In the genomic region with DNA sequence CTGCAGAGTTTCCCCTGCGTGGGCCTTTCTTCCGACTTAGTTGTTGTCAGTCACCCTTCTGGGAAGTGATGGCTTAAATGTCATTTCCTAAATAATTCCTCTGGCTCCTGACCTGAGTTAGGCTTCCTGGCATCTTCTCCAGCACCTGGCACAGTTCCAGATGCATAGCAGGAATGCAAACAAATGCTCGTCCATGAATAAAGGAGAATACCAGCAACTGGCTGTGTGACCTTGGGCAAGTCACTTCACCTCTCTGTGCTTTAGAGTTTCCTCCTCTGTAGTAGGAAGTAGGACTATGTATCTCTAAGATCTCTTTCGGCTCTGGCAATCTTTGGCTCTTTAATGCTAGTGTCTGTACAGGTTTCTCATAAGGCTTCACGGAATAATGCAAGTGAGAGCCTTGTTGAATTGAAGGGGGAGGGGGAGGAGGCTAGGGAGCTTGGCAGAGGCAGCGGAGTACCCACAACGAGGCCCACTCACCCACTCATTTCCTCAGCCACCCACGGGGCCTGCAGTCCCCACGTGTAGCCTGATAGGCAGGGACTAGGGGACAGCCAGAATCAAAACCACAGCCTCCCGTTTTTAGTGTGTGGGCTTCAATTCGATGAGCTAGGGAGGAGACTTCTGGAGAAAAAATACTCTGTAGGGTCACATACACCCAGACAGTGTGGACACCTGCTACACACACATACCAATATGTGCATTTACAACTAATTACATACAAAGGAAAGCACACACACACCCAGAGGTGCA, we compare ENCODE assay signal across 10 cellular contexts. TPM values are rescaled to one million over a fixed set of nuclear protein-coding genes. Genes with fewer than 3 reads are reported as not detected.
DNase-seq lines count a peak whose midpoint lies in the region; ATAC-seq and TF ChIP-seq lines count a peak whose summit lies in the region.
"Had no signal": no experiment of that assay in that cellular context is flagged by ENCODE, and none has a peak within 500 bp of the region (broad histone marks: within the 10 kb centered on the region; RNA-seq: fewer than 3 reads in every experiment).

No MANE protein-coding gene starts in this region.

- H4K8ac ChIP-seq in neuronal stem cell (ENCODE audit: low read depth, low read length) = no peak overlapping the region

- H3K9me3 ChIP-seq in DND-41 (ENCODE audit: insufficient read depth, low read length, severe bottlenecking) = no peaks in the 10 kb centered on the region
- H3K9me3 ChIP-seq in effector memory CD4-positive, alpha-beta T cell (ENCODE audit: control insufficient read depth, low read length) = no peaks in the 10 kb centered on the region
- no peaks in the 10 kb centered on the region for H3K9me3 ChIP-seq in suprapubic skin
- no peaks in the 10 kb centered on the region for H3K9me3 ChIP-seq in neuronal stem cell (replicated peaks in 1 of 2; ENCODE audit: control insufficient read depth in 2 of 2, insufficient read depth in 1 of 2, low read depth in 1 of 2, low read length in 2 of 2)
- H3K9me3 ChIP-seq: neutrophil had no signal

- no peak overlapping the region for H3K18ac ChIP-seq in neuronal stem cell (ENCODE audit: low read length)

- TF ChIP-seq CTCF in DND-41 (IDR thresholded peaks at IDR 0.05; ENCODE audit: borderline replicate concordance, extremely low read depth, low read length, poor library complexity, severe bottlenecking) (no peak), suprapubic skin (IDR thresholded peaks at IDR 0.05) (no peak), dorsolateral prefrontal cortex (IDR thresholded peaks at IDR 0.05 in 54 of 56, conservative IDR thresholded peaks at IDR 0.05 in 2 of 56; ENCODE audit: low read depth in 1 of 56, partially characterized antibody in 56 of 56) (no peak)

- no peaks in the 10 kb centered on the region for H3K36me3 ChIP-seq in DND-41 (ENCODE audit: insufficient read depth, low read length)
- H3K36me3 ChIP-seq in effector memory CD4-positive, alpha-beta T cell (ENCODE audit: control insufficient read depth, insufficient read depth, low read length) = no peaks in the 10 kb centered on the region
- H3K36me3 ChIP-seq in suprapubic skin = no peaks in the 10 kb centered on the region
- H3K36me3 ChIP-seq in neuronal stem cell (replicated peaks in 1 of 2; ENCODE audit: control insufficient read depth in 2 of 2, insufficient read depth in 2 of 2, low read length in 2 of 2) = no peaks in the 10 kb centered on the region
- H3K36me3 ChIP-seq: neutrophil had no signal

- H3K4me3 ChIP-seq in DND-41 (ENCODE audit: low read depth in 1 of 2, low read length in 2 of 2) (no peak overlapping the region), suprapubic skin (no peak overlapping the region), dorsolateral prefrontal cortex (no peak overlapping the region), neuronal stem cell (ENCODE audit: low read length in 2 of 2) (no peak overlapping the region)
- peak overlapping the region; percentile 1 for H3K4me3 ChIP-seq in effector memory CD4-positive, alpha-beta T cell (ENCODE audit: insufficient read depth, low read depth, low read length, poor library complexity, severe bottlenecking)

- no peak overlapping the region for H2AFZ ChIP-seq in DND-41 (ENCODE audit: low read depth, low read length)
- H2AFZ ChIP-seq in neuronal stem cell (ENCODE audit: low read length) = no peak overlapping the region

- intact Hi-C loops in dorsolateral prefrontal cortex (cut with DNase I) = no loop called here

- no peak overlapping the region for H3K4ac ChIP-seq in neuronal stem cell (ENCODE audit: low read length)

- H4K20me1 ChIP-seq in DND-41 (ENCODE audit: insufficient read depth, low read length) = peaks cover 47% of the 10 kb centered on the region

- 53% methylated on average over 11 of the region's 11 CpGs for WGBS in suprapubic skin
- WGBS in neuronal stem cell (ENCODE audit: extremely low coverage in 2 of 2, insufficient read length in 2 of 2, insufficient replicate concordance in 1 of 2), 2 donors = no CpG with 5 or more reads among the region's 11 CpGs

- no peak overlapping the region for H2BK15ac ChIP-seq in neuronal stem cell (ENCODE audit: low read length)

- peak overlapping the region; percentile 57; the same call in 1 of the 2 replicates for H3K4me2 ChIP-seq in DND-41 (ENCODE audit: insufficient read depth, low read length)
- H3K4me2 ChIP-seq in neuronal stem cell (ENCODE audit: insufficient read depth, low read length, poor library complexity, severe bottlenecking) = no peak overlapping the region

- H3K9ac ChIP-seq in DND-41 (ENCODE audit: low read depth, low read length) (no peak overlapping the region), neuronal stem cell (ENCODE audit: low read depth, low read length, poor library complexity) (no peak overlapping the region)

- H3K27me3 ChIP-seq in DND-41 (ENCODE audit: insufficient read depth, low read length, poor library complexity) = no peaks in the 10 kb centered on the region
- no peaks in the 10 kb centered on the region for H3K27me3 ChIP-seq in effector memory CD4-positive, alpha-beta T cell (replicated peaks; ENCODE audit: control insufficient read depth, insufficient read depth, low read length, poor library complexity, severe bottlenecking)
- H3K27me3 ChIP-seq in suprapubic skin = peaks cover 4% of the 10 kb centered on the region
- no peaks in the 10 kb centered on the region for H3K27me3 ChIP-seq in dorsolateral prefrontal cortex
- peaks cover 0 to 7% (median 0%) of the 10 kb centered on the region in 3 experiments for H3K27me3 ChIP-seq in neuronal stem cell (ENCODE audit: control insufficient read depth in 3 of 3, insufficient read depth in 3 of 3, low read depth in 1 of 3, low read length in 3 of 3)
- H3K27me3 ChIP-seq: neutrophil had no signal

- no peak overlapping the region for H4K91ac ChIP-seq in neuronal stem cell (ENCODE audit: low read depth, low read length, poor library complexity)

- ATAC-seq in DND-41 (ENCODE audit: insufficient read depth, low read depth) (no peak), GM21526 (IDR thresholded peaks at IDR 0.05; ENCODE audit: low FRiP score, unreplicated experiment) (peak; percentile 16)

- TF ChIP-seq POLR2A in suprapubic skin (IDR thresholded peaks at IDR 0.05) = no peak

- H3K27ac ChIP-seq in DND-41 (ENCODE audit: low read length) (peak overlapping the region; percentile 46), suprapubic skin (no peak overlapping the region), dorsolateral prefrontal cortex (no peak overlapping the region), neuronal stem cell (replicated peaks; ENCODE audit: low read length) (no peak overlapping the region)
- H3K27ac ChIP-seq in effector memory CD4-positive, alpha-beta T cell (ENCODE audit: insufficient read depth, low read length, poor library complexity, severe bottlenecking) = no peak overlapping the region
- H3K27ac ChIP-seq: neutrophil had no signal

- no peaks in the 10 kb centered on the region for H3K79me1 ChIP-seq in neuronal stem cell (ENCODE audit: low read depth, low read length)

- H3K4me1 ChIP-seq in DND-41 (ENCODE audit: insufficient read depth, low read length) (peaks cover 66% of the 10 kb centered on the region), suprapubic skin (peaks cover 31% of the 10 kb centered on the region), neuronal stem cell (ENCODE audit: control insufficient read depth in 2 of 2, insufficient read depth in 1 of 2, low read depth in 1 of 2, low read length in 2 of 2) (peaks cover 0 to 1% of the 10 kb centered on the region in 2 donors)
- H3K4me1 ChIP-seq in effector memory CD4-positive, alpha-beta T cell (ENCODE audit: control insufficient read depth, insufficient read depth, low read length, poor library complexity, severe bottlenecking) = peaks cover 73% of the 10 kb centered on the region

- no peak overlapping the region for H3K23ac ChIP-seq in neuronal stem cell (ENCODE audit: low read depth, low read length, poor library complexity)

- DNase-seq in DND-41 (peak; percentile 32), NCI-H748 treated with DMSO at 0.1 percent for 48 hours (lab: John Stamatoyannopoulos, UW) (peak; percentile 9), suprapubic skin (ENCODE audit: low spot score in 2 of 2) (no peak), NOMO-1 (lab: John Stamatoyannopoulos, UW; ENCODE audit: unreplicated experiment in 2 of 2) (no peak), dorsolateral prefrontal cortex (no peak), neuronal stem cell (ENCODE audit: low spot score) (no peak)
- DNase-seq in effector memory CD4-positive, alpha-beta T cell = no peak
- DNase-seq: GDM1 had no signal

- TF ChIP-seq EP300 in suprapubic skin (IDR thresholded peaks at IDR 0.05) = no peak

- no peak overlapping the region for H3K14ac ChIP-seq in neuronal stem cell (ENCODE audit: low read length)

- H2AK5ac ChIP-seq in neuronal stem cell (ENCODE audit: low read depth, low read length) = no peak overlapping the region

- H3K79me2 ChIP-seq in DND-41 (ENCODE audit: insufficient read depth, low read length) = no peaks in the 10 kb centered on the region

- H2BK120ac ChIP-seq in neuronal stem cell (ENCODE audit: low read depth, low read length) = no peak overlapping the region

- H2BK5ac ChIP-seq in neuronal stem cell (ENCODE audit: low read length) = no peak overlapping the region

- no peak overlapping the region for H2BK12ac ChIP-seq in neuronal stem cell (ENCODE audit: low read length)

RNA-seq across cellular contexts. Expression of gene TENT5C, which starts 48.1 kb away (rescaled TPM):
- total RNA-seq in suprapubic skin = 1 to 10 TPM; 2.7 to 5.0 (median 3.4) TPM
- total RNA-seq in dorsolateral prefrontal cortex = 1 to 10 TPM in 68 of 120 experiments, under 1 TPM in 52; 0.36 to 7.0 (median 1.1) TPM
- 0.24 TPM for polyA plus RNA-seq in neuronal stem cell (2013, experiment 1 of 2)
- polyA plus RNA-seq in neuronal stem cell (2013, experiment 2 of 2) = 0.22 TPM

Comparison
In these comparisons a context has a peak if more than half of its experiments do, and no peak if none do; other contexts are left out.
1. DNase-seq: peak in DND-41 (single experiment) and NCI-H748 treated with DMSO at 0.1 percent for 48 hours (single experiment); none in effector memory CD4-positive, alpha-beta T cell (0 of 3), suprapubic skin (0 of 2), NOMO-1 (0 of 2), dorsolateral prefrontal cortex (0 of 10) and neuronal stem cell (single experiment).